Comparison of ENCODE assay signal across 13 cellular contexts in the genomic region with DNA sequence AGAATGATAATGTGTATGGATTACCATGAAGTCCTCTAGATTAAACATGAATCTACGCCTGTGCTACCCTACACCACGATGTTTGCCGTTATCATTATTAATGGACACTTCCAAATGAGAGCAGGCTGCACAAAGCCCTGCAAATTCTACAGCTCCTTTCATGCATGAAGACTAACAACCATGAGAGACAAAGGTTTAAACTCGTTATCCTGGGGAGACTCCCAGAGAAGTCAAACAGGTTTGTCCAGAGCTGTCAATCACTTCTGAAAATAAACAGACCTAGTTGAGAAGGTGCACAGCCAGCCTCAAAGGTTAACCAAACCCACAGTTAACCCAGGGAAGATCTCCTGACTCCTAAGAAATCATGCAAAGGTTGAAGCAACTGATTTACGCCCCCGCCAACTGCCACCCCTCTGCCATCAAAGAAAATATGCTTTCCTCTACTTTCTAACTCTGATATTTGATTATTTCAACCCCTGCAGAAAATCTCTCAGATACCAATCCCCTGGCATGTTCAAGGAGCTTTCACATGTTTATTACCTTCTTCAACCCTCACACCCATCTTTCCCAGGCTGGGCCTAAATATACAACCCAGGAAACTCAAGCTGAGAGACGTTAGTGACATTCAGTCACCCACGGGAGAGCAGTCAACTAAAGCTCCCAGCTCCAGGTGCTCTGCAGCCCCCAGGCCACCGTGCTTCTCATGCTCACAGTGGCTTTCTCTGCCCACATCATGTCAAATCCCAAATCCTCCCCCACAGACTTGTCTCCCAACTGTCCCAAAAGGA. TPM values are rescaled to one million over a fixed set of nuclear protein-coding genes. Genes with fewer than 3 reads are reported as not detected.
A peak's percentile ranks its signal among the peaks of the same experiment; 100 is the strongest.
DNase-seq lines count a peak whose midpoint lies in the region; ATAC-seq and TF ChIP-seq lines count a peak whose summit lies in the region.
"Had no signal": no experiment of that assay in that cellular context is flagged by ENCODE, and none has a peak within 500 bp of the region (broad histone marks: within the 10 kb centered on the region; RNA-seq: fewer than 3 reads in every experiment).

No MANE protein-coding gene starts in this region.

- H3K9me3 ChIP-seq in esophagus squamous epithelium (no peaks in the 10 kb centered on the region), smooth muscle cell (replicated peaks; ENCODE audit: low read depth) (no peaks in the 10 kb centered on the region)

- no peak for TF ChIP-seq POLR2A in esophagus squamous epithelium (IDR thresholded peaks at IDR 0.05)

- H3K27me3 ChIP-seq in esophagus squamous epithelium: peaks cover 0 to 21% (median 0%) of the 10 kb centered on the region in 4 donors
- H3K27me3 ChIP-seq in smooth muscle cell (ENCODE audit: low read depth): no peaks in the 10 kb centered on the region

- H3K4me3 ChIP-seq in LNCaP clone FGC (ENCODE audit: low read depth, low read length) (no peak overlapping the region), esophagus squamous epithelium (no peak overlapping the region), smooth muscle cell (no peak overlapping the region)

- H4K20me1 ChIP-seq in smooth muscle cell (ENCODE audit: low read depth): no peaks in the 10 kb centered on the region

- DNase-seq in LNCaP clone FGC (ENCODE audit: low read depth) (peak; percentile 85), NCI-H345 treated with DMSO at 0.1 percent for 48 hours (lab: John Stamatoyannopoulos, UW; ENCODE audit: unreplicated experiment) (peak; percentile 97), esophagus squamous epithelium (lab: John Stamatoyannopoulos, UW) (no peak), smooth muscle cell (lab: John Stamatoyannopoulos, UW; ENCODE audit: unreplicated experiment) (no peak), inferior parietal cortex (ENCODE audit: extremely low spot score) (no peak), UCSD-AML1 (lab: John Stamatoyannopoulos, UW; ENCODE audit: unreplicated experiment) (no peak), activated gamma-delta T cell (lab: John Stamatoyannopoulos, UW) (no peak)
- DNase-seq: activated CD8-positive, alpha-beta memory T cell treated with anti-CD3 and anti-CD28 coated beads, Interleukin-2, amount 50 U/mL, for 4 hours; CD8-positive, alpha-beta memory T cell; foreskin melanocyte; natural killer cell; RPMI8226 had no signal

- H3K4me1 ChIP-seq in esophagus squamous epithelium (peaks cover 25 to 70% (median 40%) of the 10 kb centered on the region in 3 donors), smooth muscle cell (ENCODE audit: low read depth) (peaks cover 15% of the 10 kb centered on the region)

- H3K27ac ChIP-seq in esophagus squamous epithelium: peak overlapping the region; percentile 12 to 75 (median 46)
- H3K27ac ChIP-seq in smooth muscle cell (ENCODE audit: low read depth): peak overlapping the region; percentile 67

- 26 to 51% methylated on average over 8 to 9 of the region's 9 CpGs for WGBS in esophagus squamous epithelium, 2 donors
- 70% methylated on average over 9 of the region's 9 CpGs for WGBS in smooth muscle cell (ENCODE audit: low lambda C conversion rate)

- H3K36me3 ChIP-seq in esophagus squamous epithelium (no peaks in the 10 kb centered on the region), smooth muscle cell (ENCODE audit: low read depth) (no peaks in the 10 kb centered on the region)

- H3K79me2 ChIP-seq in smooth muscle cell (ENCODE audit: low read depth): no peaks in the 10 kb centered on the region

- peak overlapping the region; percentile 44 for H3K4me2 ChIP-seq in smooth muscle cell

- intact Hi-C loops in esophagus squamous epithelium (cut with DNase I): no loop called here

- no peak for ATAC-seq in GM18907 (IDR thresholded peaks at IDR 0.05; ENCODE audit: unreplicated experiment)
- ATAC-seq: natural killer cell had no signal

- no peak overlapping the region for H3K9ac ChIP-seq in smooth muscle cell (ENCODE audit: low read depth)

- TF ChIP-seq CTCF in LNCaP clone FGC (IDR thresholded peaks at IDR 0.05; ENCODE audit: control insufficient read depth, extremely low read depth, insufficient read depth) (no peak), esophagus squamous epithelium (IDR thresholded peaks at IDR 0.05) (no peak), smooth muscle cell (IDR thresholded peaks at IDR 0.05; ENCODE audit: borderline replicate concordance, insufficient read depth, poor library complexity, severe bottlenecking) (no peak)

- no peak overlapping the region for H2AFZ ChIP-seq in smooth muscle cell (ENCODE audit: low read depth)

- H3F3A ChIP-seq in smooth muscle cell (ENCODE audit: low read depth): no peaks in the 10 kb centered on the region

RNA-seq across cellular contexts. Expression of a gene that starts 35.9 kb away (rescaled TPM):
- total RNA-seq in esophagus squamous epithelium (10 to 100 TPM; 32.0 to 63.3 (median 46.8) TPM), smooth muscle cell (11.2 and 25.3 TPM in 2 replicates)
- 1.7 and 8.2 TPM in 2 replicates for polyA plus RNA-seq in smooth muscle cell
- polyA plus RNA-seq: CD8-positive, alpha-beta memory T cell had no signal

Comparison
In these comparisons a context has a peak if more than half of its experiments do, and no peak if none do; other contexts are left out.
1. DNase-seq: peak in LNCaP clone FGC (single experiment) and NCI-H345 treated with DMSO at 0.1 percent for 48 hours (single experiment); none in esophagus squamous epithelium (single experiment), smooth muscle cell (single experiment), inferior parietal cortex (single experiment), UCSD-AML1 (single experiment) and activated gamma-delta T cell (single experiment).